1 cellular context compared by ENCODE assay signal in genomic region chr9:83957029-83957513, GRCh38.
TF ChIP-seq lines count a peak whose summit lies in the region.

No MANE protein-coding gene starts in this region.

TF ChIP-seq in WTC11, 78 proteins besides CTCF, POLR2A, EP300 and RAD21 (continued from another document):
- TF ChIP-seq ZNF281 (CRISPR knock-in tag; IDR thresholded peaks at IDR 0.05) (no peak), PREB (CRISPR knock-in tag; IDR thresholded peaks at IDR 0.05; ENCODE audit: borderline replicate concordance) (no peak), JAZF1 (CRISPR knock-in tag; IDR thresholded peaks at IDR 0.05) (no peak), PRDM15 (CRISPR knock-in tag; IDR thresholded peaks at IDR 0.05) (no peak), E2F1 (CRISPR knock-in tag; IDR thresholded peaks at IDR 0.05) (no peak), ZNF317 (CRISPR knock-in tag; IDR thresholded peaks at IDR 0.05; ENCODE audit: borderline replicate concordance, low read depth) (no peak), EMX1 (CRISPR knock-in tag; IDR thresholded peaks at IDR 0.05) (no peak)
